Comparison of ENCODE assay signal across 15 cellular contexts in genomic region chr4:95505149-95505548, GRCh38. TPM values are rescaled to one million over a fixed set of nuclear protein-coding genes. Genes with fewer than 3 reads are reported as not detected.
DNase-seq lines count a peak whose midpoint lies in the region; ATAC-seq and TF ChIP-seq lines count a peak whose summit lies in the region.
"Had no signal": no experiment of that assay in that cellular context is flagged by ENCODE, and none has a peak within 500 bp of the region (broad histone marks: within the 10 kb centered on the region; RNA-seq: fewer than 3 reads in every experiment).

No MANE protein-coding gene starts in this region.

- no peak overlapping the region for H2BK12ac ChIP-seq in H9 (ENCODE audit: insufficient read length, low read depth, low read length)

- no peak overlapping the region for H3K4me3 Mint-ChIP-seq in H9
- no peak overlapping the region for H3K4me3 Mint-ChIP-seq in activated naive CD4-positive, alpha-beta T cell treated with anti-CD3 and anti-CD28 coated beads, Interleukin-2, amount 10 ng/mL, durations not matched to agents 7 days and 5 days
- no peak overlapping the region for H3K4me3 Mint-ChIP-seq in CD8-positive, alpha-beta T cell
- H3K4me3 Mint-ChIP-seq: endodermal cell had no signal

- no peaks in the 10 kb centered on the region for H3K79me1 ChIP-seq in H9 (ENCODE audit: insufficient read depth, low read depth, low read length, poor library complexity, severe bottlenecking)

- H2AK5ac ChIP-seq in H9 (ENCODE audit: insufficient read length, low read length), result no peak overlapping the region

- in situ Hi-C loops in mammary epithelial cell (cut with MboI; ENCODE audit: low sequenced_read_pairs in 2 of 2), result no loop called here

- no peak for TF ChIP-seq POLR2A in lower leg skin (IDR thresholded peaks at IDR 0.05)

- H2BK120ac ChIP-seq in H9 (ENCODE audit: low read depth, low read length, poor library complexity, severe bottlenecking), result no peak overlapping the region

- H3K27ac Mint-ChIP-seq in H9, result no peak overlapping the region
- H3K27ac Mint-ChIP-seq in activated naive CD4-positive, alpha-beta T cell treated with anti-CD3 and anti-CD28 coated beads, Interleukin-2, amount 10 ng/mL, durations not matched to agents 7 days and 5 days, result no peak overlapping the region
- no peak overlapping the region for H3K27ac Mint-ChIP-seq in CD8-positive, alpha-beta T cell
- H3K27ac Mint-ChIP-seq: endodermal cell had no signal

- H3K27me3 ChIP-seq in mammary epithelial cell (ENCODE audit: insufficient read depth, low read length), result no peaks in the 10 kb centered on the region
- no peaks in the 10 kb centered on the region for H3K27me3 ChIP-seq in right atrium auricular region
- no peaks in the 10 kb centered on the region for H3K27me3 ChIP-seq in H9 (ENCODE audit: insufficient read depth, low read length)
- no peaks in the 10 kb centered on the region for H3K27me3 ChIP-seq in CD8-positive, alpha-beta T cell (ENCODE audit: insufficient read depth, low read length)

- H4K5ac ChIP-seq in H9 (ENCODE audit: insufficient read length, low read depth, low read length), result no peak overlapping the region

- POLR2A ChIA-PET in CD8-positive, alpha-beta T cell (lab: Charles Lee), result no interaction called here

- H4K91ac ChIP-seq in H9 (ENCODE audit: insufficient read length, low read depth, low read length), result no peak overlapping the region

- no TSS peak for BruUV-seq in mammary epithelial cell (replicated peaks; lab: Mats Ljungman, UMichigan)

- H3K4ac ChIP-seq in H9 (ENCODE audit: low read depth, low read length), result no peak overlapping the region

- dilution Hi-C loops in mammary epithelial cell (cut with HindIII; ENCODE audit: low sequenced_read_pairs), result no loop called here

- no peak overlapping the region for H3K23ac ChIP-seq in H9 (ENCODE audit: insufficient read length, low read depth, low read length)

- H3K18ac ChIP-seq in H9 (ENCODE audit: insufficient read length, low read depth, low read length), result no peak overlapping the region

- WGBS in mammary epithelial cell (ENCODE audit: low coverage, missing lambda C conversion rate), result 18% methylated on average over 2 of the region's 2 CpGs
- WGBS in H9 (ENCODE audit: extremely low coverage, insufficient read length, low lambda C conversion rate), result no CpG with 5 or more reads among the region's 2 CpGs
- 60 to 72% methylated on average over 2 of the region's 2 CpGs for WGBS in lower leg skin, 2 donors

- no peak overlapping the region for H3K14ac ChIP-seq in H9 (ENCODE audit: insufficient read depth, low read length)

- CTCF ChIA-PET in mammary epithelial cell (lab: Charles Lee; ENCODE audit: low non-redundant PET), result interaction anchor here (1.0 kb wide), 1 partner anchor 42 kb away, joined by 3 read pairs; no protein-coding TSS in a partner anchor
- CTCF ChIA-PET in activated naive CD4-positive, alpha-beta T cell treated with anti-CD3 and anti-CD28 coated beads, Interleukin-2, amount 10 ng/mL, durations not matched to agents 7 days and 5 days (lab: Charles Lee), result no interaction called here
- CTCF ChIA-PET in CD8-positive, alpha-beta T cell (lab: Charles Lee), result no interaction called here

- no peak overlapping the region for H2BK20ac ChIP-seq in H9 (ENCODE audit: low read depth, low read length, poor library complexity, severe bottlenecking)

- H3K27me3 Mint-ChIP-seq in H9 (ENCODE audit: low read depth), result no peaks in the 10 kb centered on the region
- H3K27me3 Mint-ChIP-seq in activated naive CD4-positive, alpha-beta T cell treated with anti-CD3 and anti-CD28 coated beads, Interleukin-2, amount 10 ng/mL, durations not matched to agents 7 days and 5 days, result no peaks in the 10 kb centered on the region
- H3K27me3 Mint-ChIP-seq in CD8-positive, alpha-beta T cell (ENCODE audit: low read depth), result no peaks in the 10 kb centered on the region

- H3K9me3 ChIP-seq in mammary epithelial cell (replicated peaks; ENCODE audit: insufficient read depth, low read length) (no peaks in the 10 kb centered on the region), right atrium auricular region (no peaks in the 10 kb centered on the region), H9 (ENCODE audit: control insufficient read depth, low read depth, low read length) (no peaks in the 10 kb centered on the region)
- no peaks in the 10 kb centered on the region for H3K9me3 ChIP-seq in CD8-positive, alpha-beta T cell (ENCODE audit: low read length)

- no peaks in the 10 kb centered on the region for H3K79me2 ChIP-seq in mammary epithelial cell (ENCODE audit: insufficient read depth, low read length)
- no peaks in the 10 kb centered on the region for H3K79me2 ChIP-seq in H9 (ENCODE audit: insufficient read depth, low read length)

- H4K8ac ChIP-seq in H9 (replicated peaks; ENCODE audit: insufficient read length, low read depth, low read length), result no peak overlapping the region

- no peaks in the 10 kb centered on the region for H4K20me1 ChIP-seq in mammary epithelial cell (ENCODE audit: insufficient read depth, low read length)
- no peaks in the 10 kb centered on the region for H4K20me1 ChIP-seq in H9 (ENCODE audit: control insufficient read depth, insufficient read depth, insufficient read length)

- H2AFZ ChIP-seq in mammary epithelial cell (ENCODE audit: low read depth, low read length) (peak overlapping the region; percentile 30), H9 (ENCODE audit: low read length) (no peak overlapping the region)

- H3K56ac ChIP-seq in H9 (ENCODE audit: insufficient read length, low read depth, low read length), result no peak overlapping the region

- no peak overlapping the region for H2BK15ac ChIP-seq in H9 (ENCODE audit: low read depth, low read length)

- no peak overlapping the region for H2BK5ac ChIP-seq in H9 (ENCODE audit: insufficient read length, low read length)

- H3K9ac ChIP-seq in mammary epithelial cell (ENCODE audit: insufficient read depth, low read length), result no peak overlapping the region
- no peak overlapping the region for H3K9ac ChIP-seq in H9 (ENCODE audit: extremely low read depth, insufficient read length, low read length)

- no peaks in the 10 kb centered on the region for H3K4me1 Mint-ChIP-seq in H9
- H3K4me1 Mint-ChIP-seq in activated naive CD4-positive, alpha-beta T cell treated with anti-CD3 and anti-CD28 coated beads, Interleukin-2, amount 10 ng/mL, durations not matched to agents 7 days and 5 days, result no peaks in the 10 kb centered on the region
- no peaks in the 10 kb centered on the region for H3K4me1 Mint-ChIP-seq in CD8-positive, alpha-beta T cell (ENCODE audit: low read depth)

- H3K9me3 Mint-ChIP-seq in H9, result no peaks in the 10 kb centered on the region
- no peaks in the 10 kb centered on the region for H3K9me3 Mint-ChIP-seq in activated naive CD4-positive, alpha-beta T cell treated with anti-CD3 and anti-CD28 coated beads, Interleukin-2, amount 10 ng/mL, durations not matched to agents 7 days and 5 days
- no peaks in the 10 kb centered on the region for H3K9me3 Mint-ChIP-seq in CD8-positive, alpha-beta T cell
- H3K9me3 Mint-ChIP-seq: endodermal cell had no signal

- DNase-seq in HT1080 (ENCODE audit: low read depth), result peak; percentile 72
- DNase-seq in mammary epithelial cell, result peak; percentile 70
- DNase-seq in right atrium auricular region (ENCODE audit: low spot score), result no peak
- DNase-seq in retinal pigment epithelial cell (ENCODE audit: low read depth), result peak; percentile 55
- no peak for DNase-seq in H9
- DNase-seq in activated naive CD4-positive, alpha-beta T cell treated with anti-CD3 and anti-CD28 coated beads, Interleukin-2, amount 10 ng/mL, durations not matched to agents 7 days and 5 days, result no peak
- DNase-seq in lower leg skin (ENCODE audit: low spot score in 2 of 2), result no peak
- DNase-seq in CD8-positive, alpha-beta T cell, result no peak
- DNase-seq: activated CD4-positive, alpha-beta T cell treated with anti-CD3 and anti-CD28 coated beads, Interleukin-2, amount 50 U/mL, for 4 hours; AML-193; DND-41; endodermal cell; NCI-H1105 treated with DMSO at 0.1 percent for 48 hours; OCI-M1; T-helper 2 cell had no signal

- no peak overlapping the region for H3T11ph ChIP-seq in H9 (ENCODE audit: low read length)

- no peaks in the 10 kb centered on the region for H3K36me3 Mint-ChIP-seq in H9 (ENCODE audit: insufficient read depth in 1 of 3, low read depth in 3 of 3)
- H3K36me3 Mint-ChIP-seq in activated naive CD4-positive, alpha-beta T cell treated with anti-CD3 and anti-CD28 coated beads, Interleukin-2, amount 10 ng/mL, durations not matched to agents 7 days and 5 days, result no peaks in the 10 kb centered on the region
- no peaks in the 10 kb centered on the region for H3K36me3 Mint-ChIP-seq in CD8-positive, alpha-beta T cell

- TF ChIP-seq CTCF in mammary epithelial cell (conservative IDR thresholded peaks at IDR 0.05 in 1 of 2, IDR thresholded peaks at IDR 0.05 in 1 of 2; ENCODE audit: extremely low read depth in 1 of 2, insufficient read depth in 1 of 2, low read depth in 1 of 2, low read length in 2 of 2) (no peak), right atrium auricular region (IDR thresholded peaks at IDR 0.05) (no peak), retinal pigment epithelial cell (conservative IDR thresholded peaks at IDR 0.05; ENCODE audit: low read depth, low read length) (no peak), H9 (conservative IDR thresholded peaks at IDR 0.05) (no peak), lower leg skin (IDR thresholded peaks at IDR 0.05) (no peak)
- TF ChIP-seq CTCF in CD8-positive, alpha-beta T cell (IDR thresholded peaks at IDR 0.05), result no peak

- H3K4me3 ChIP-seq in mammary epithelial cell (replicated peaks in 1 of 3; ENCODE audit: insufficient read depth in 1 of 3, low read depth in 2 of 3, low read length in 3 of 3) (no peak overlapping the region), right atrium auricular region (no peak overlapping the region), retinal pigment epithelial cell (ENCODE audit: low read length) (no peak overlapping the region), lower leg skin (ENCODE audit: low read depth, poor library complexity, severe bottlenecking) (no peak overlapping the region)
- H3K4me3 ChIP-seq in CD8-positive, alpha-beta T cell (ENCODE audit: low read depth, low read length), result no peak overlapping the region

- H3K36me3 ChIP-seq in mammary epithelial cell (ENCODE audit: insufficient read depth, low read length), result no peaks in the 10 kb centered on the region
- H3K36me3 ChIP-seq in right atrium auricular region, result no peaks in the 10 kb centered on the region
- H3K36me3 ChIP-seq in CD8-positive, alpha-beta T cell (ENCODE audit: insufficient read depth, low read length), result no peaks in the 10 kb centered on the region

- H3K27ac ChIP-seq in mammary epithelial cell (ENCODE audit: insufficient read depth, low read depth, low read length) (no peak overlapping the region), right atrium auricular region (peak overlapping the region; percentile 26 to 42), H9 (ENCODE audit: insufficient read length, low read depth, low read length) (no peak overlapping the region)
- no peak overlapping the region for H3K27ac ChIP-seq in CD8-positive, alpha-beta T cell (ENCODE audit: low read depth, low read length)

- H3K4me2 ChIP-seq in mammary epithelial cell (ENCODE audit: insufficient read depth, low read depth, low read length) (peak overlapping the region; percentile 52), H9 (ENCODE audit: insufficient read depth, insufficient read length, low read length) (no peak overlapping the region)

- intact Hi-C loops in mammary epithelial cell (cut with micrococcal nuclease) (no loop called here), lower leg skin (cut with DNase I; ENCODE audit: low total_unique reads) (no loop called here)
- intact Hi-C loops in CD8-positive, alpha-beta T cell (cut with DNase I, micrococcal nuclease), result no loop called here

- H3K4me1 ChIP-seq in mammary epithelial cell (ENCODE audit: insufficient read depth, low read length) (peaks cover 28% of the 10 kb centered on the region), right atrium auricular region (no peaks in the 10 kb centered on the region), H9 (ENCODE audit: insufficient read depth, low read length) (no peaks in the 10 kb centered on the region)
- no peaks in the 10 kb centered on the region for H3K4me1 ChIP-seq in CD8-positive, alpha-beta T cell (ENCODE audit: insufficient read depth, low read length)

- no peak for ATAC-seq in CD8-positive, alpha-beta T cell

- no peaks in the 10 kb centered on the region for H3K23me2 ChIP-seq in H9 (ENCODE audit: insufficient read length, low read depth, low read length, poor library complexity, severe bottlenecking)

RNA-seq across cellular contexts. Expression of gene UNC5C, which starts 43.6 kb away (rescaled TPM):
- 0.10 and 0.11 TPM in 2 replicates for total RNA-seq in HT1080 (2014; rRNA removed; shearing (Covaris generic))
- 0.05 and 0.06 TPM in 2 replicates for polyA plus RNA-seq in HT1080 (2015; cell fraction: cytosol; rRNA removed)
- polyA plus RNA-seq in HT1080 (2015; cell fraction: nucleus; rRNA removed), result 0.11 and 0.16 TPM in 2 replicates
- total RNA-seq in mammary epithelial cell, result 1 to 10 TPM; 4.5 to 9.8 TPM
- 3.0 TPM for polyA plus RNA-seq in mammary epithelial cell
- 22.3 TPM for polyA minus RNA-seq in mammary epithelial cell
- total RNA-seq in right atrium auricular region, result 1 to 10 TPM; 3.8 to 4.6 TPM
- total RNA-seq in H9 (2021), result not detected in 2 replicates
- total RNA-seq in lower leg skin, result 1 to 10 TPM in 2 of 4 donors, under 1 TPM in 2; 0.34 to 1.8 (median 1.2) TPM
- not detected for total RNA-seq in CD8-positive, alpha-beta T cell

Comparison
In these comparisons a context has a peak if more than half of its experiments do, and no peak if none do; other contexts are left out.
1. DNase-seq: peak in HT1080 (single experiment), mammary epithelial cell (single experiment) and retinal pigment epithelial cell (single experiment); none in right atrium auricular region (single experiment), H9 (single experiment), activated naive CD4-positive, alpha-beta T cell treated with anti-CD3 and anti-CD28 coated beads, Interleukin-2, amount 10 ng/mL, durations not matched to agents 7 days and 5 days (single experiment), lower leg skin (0 of 2) and CD8-positive, alpha-beta T cell (0 of 7).
2. H3K27ac ChIP-seq: peak in right atrium auricular region (2 of 2); none in mammary epithelial cell (single experiment), H9 (single experiment) and CD8-positive, alpha-beta T cell (single experiment).